Comparison of ENCODE assay signal across 1 cellular context in the genomic region with DNA sequence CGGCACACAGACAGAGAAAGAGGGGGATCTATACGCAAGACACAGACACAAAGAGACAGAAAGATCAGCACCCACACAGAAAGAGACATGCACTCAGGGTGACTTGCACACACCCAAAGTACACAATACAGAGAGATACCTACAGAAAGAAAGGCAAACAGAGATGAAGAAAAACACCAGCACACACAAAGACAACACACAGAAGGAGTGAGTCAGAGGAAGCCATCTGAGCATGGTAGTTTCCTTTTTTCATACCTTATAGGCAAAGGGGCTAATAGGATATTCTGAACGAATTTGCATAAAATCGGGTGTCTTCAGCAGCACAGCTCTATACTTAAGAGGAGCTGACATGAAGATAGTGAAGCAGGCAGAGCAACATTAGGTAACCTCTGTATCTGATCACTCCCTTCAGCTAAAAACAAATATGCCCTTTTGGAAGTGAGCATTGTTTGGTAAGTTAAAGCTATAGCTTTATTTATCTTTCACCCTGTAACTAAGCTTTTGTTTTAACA.
TF ChIP-seq lines count a peak whose summit lies in the region.

No MANE protein-coding gene starts in this region.

TF ChIP-seq in HepG2, 621 proteins besides CTCF, POLR2A, EP300 and RAD21 (continued from another document and continues in another):
- TF ChIP-seq, protein P1, sequence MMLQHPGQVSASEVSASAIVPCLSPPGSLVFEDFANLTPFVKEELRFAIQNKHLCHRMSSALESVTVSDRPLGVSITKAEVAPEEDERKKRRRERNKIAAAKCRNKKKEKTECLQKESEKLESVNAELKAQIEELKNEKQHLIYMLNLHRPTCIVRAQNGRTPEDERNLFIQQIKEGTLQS (CRISPR knock-in tag; IDR thresholded peaks at IDR 0.05): 0 out of 2 replicates have a peak, but pooled peaks have one; percentile 49
- TF ChIP-seq SMC3 (IDR thresholded peaks at IDR 0.05; ENCODE audit: low read length) (no peak), TBP (CRISPR knock-in tag; IDR thresholded peaks at IDR 0.05) (no peak), ZSCAN9 (CRISPR knock-in tag; IDR thresholded peaks at IDR 0.05; ENCODE audit: borderline replicate concordance) (no peak), ZNF737 (CRISPR knock-in tag; IDR thresholded peaks at IDR 0.05; ENCODE audit: borderline replicate concordance) (no peak), ZNF317 (CRISPR knock-in tag; IDR thresholded peaks at IDR 0.05) (0 out of 2 replicates have a peak, but pooled peaks have one; percentile 16), RCOR2 (CRISPR knock-in tag; IDR thresholded peaks at IDR 0.05) (peak; percentile 63), ZNF441 (CRISPR knock-in tag; IDR thresholded peaks at IDR 0.05; ENCODE audit: borderline replicate concordance) (no peak), ATF7-NPFF (CRISPR knock-in tag; IDR thresholded peaks at IDR 0.05; ENCODE audit: low read depth) (no peak), ZNF10 (CRISPR knock-in tag; IDR thresholded peaks at IDR 0.05; ENCODE audit: borderline replicate concordance, low read depth) (no peak), ISX (CRISPR knock-in tag; conservative IDR thresholded peaks at IDR 0.05) (no peak)
- TF ChIP-seq, protein P2, sequence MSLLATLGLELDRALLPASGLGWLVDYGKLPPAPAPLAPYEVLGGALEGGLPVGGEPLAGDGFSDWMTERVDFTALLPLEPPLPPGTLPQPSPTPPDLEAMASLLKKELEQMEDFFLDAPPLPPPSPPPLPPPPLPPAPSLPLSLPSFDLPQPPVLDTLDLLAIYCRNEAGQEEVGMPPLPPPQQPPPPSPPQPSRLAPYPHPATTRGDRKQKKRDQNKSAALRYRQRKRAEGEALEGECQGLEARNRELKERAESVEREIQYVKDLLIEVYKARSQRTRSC (CRISPR knock-in tag; IDR thresholded peaks at IDR 0.05; ENCODE audit: low read depth): no peak
- TF ChIP-seq, protein P3, sequence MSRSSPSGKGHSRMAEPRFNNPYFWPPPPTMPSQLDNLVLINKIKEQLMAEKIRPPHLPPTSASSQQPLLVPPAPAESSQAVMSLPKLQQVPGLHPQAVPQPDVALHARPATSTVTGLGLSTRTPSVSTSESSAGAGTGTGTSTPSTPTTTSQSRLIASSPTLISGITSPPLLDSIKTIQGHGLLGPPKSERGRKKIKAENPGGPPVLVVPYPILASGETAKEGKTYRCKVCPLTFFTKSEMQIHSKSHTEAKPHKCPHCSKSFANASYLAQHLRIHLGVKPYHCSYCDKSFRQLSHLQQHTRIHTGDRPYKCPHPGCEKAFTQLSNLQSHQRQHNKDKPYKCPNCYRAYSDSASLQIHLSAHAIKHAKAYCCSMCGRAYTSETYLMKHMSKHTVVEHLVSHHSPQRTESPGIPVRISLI (CRISPR knock-in tag; IDR thresholded peaks at IDR 0.05; ENCODE audit: borderline replicate concordance): peak; percentile 52; the same call in 1 of the 2 replicates
- TF ChIP-seq, protein P4, sequence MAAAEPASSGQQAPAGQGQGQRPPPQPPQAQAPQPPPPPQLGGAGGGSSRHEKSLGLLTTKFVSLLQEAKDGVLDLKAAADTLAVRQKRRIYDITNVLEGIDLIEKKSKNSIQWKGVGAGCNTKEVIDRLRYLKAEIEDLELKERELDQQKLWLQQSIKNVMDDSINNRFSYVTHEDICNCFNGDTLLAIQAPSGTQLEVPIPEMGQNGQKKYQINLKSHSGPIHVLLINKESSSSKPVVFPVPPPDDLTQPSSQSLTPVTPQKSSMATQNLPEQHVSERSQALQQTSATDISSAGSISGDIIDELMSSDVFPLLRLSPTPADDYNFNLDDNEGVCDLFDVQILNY (CRISPR knock-in tag; conservative IDR thresholded peaks at IDR 0.05): no peak
- TF ChIP-seq, protein P5, sequence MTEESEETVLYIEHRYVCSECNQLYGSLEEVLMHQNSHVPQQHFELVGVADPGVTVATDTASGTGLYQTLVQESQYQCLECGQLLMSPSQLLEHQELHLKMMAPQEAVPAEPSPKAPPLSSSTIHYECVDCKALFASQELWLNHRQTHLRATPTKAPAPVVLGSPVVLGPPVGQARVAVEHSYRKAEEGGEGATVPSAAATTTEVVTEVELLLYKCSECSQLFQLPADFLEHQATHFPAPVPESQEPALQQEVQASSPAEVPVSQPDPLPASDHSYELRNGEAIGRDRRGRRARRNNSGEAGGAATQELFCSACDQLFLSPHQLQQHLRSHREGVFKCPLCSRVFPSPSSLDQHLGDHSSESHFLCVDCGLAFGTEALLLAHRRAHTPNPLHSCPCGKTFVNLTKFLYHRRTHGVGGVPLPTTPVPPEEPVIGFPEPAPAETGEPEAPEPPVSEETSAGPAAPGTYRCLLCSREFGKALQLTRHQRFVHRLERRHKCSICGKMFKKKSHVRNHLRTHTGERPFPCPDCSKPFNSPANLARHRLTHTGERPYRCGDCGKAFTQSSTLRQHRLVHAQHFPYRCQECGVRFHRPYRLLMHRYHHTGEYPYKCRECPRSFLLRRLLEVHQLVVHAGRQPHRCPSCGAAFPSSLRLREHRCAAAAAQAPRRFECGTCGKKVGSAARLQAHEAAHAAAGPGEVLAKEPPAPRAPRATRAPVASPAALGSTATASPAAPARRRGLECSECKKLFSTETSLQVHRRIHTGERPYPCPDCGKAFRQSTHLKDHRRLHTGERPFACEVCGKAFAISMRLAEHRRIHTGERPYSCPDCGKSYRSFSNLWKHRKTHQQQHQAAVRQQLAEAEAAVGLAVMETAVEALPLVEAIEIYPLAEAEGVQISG (CRISPR knock-in tag; IDR thresholded peaks at IDR 0.05): no peak
- TF ChIP-seq, protein P6, sequence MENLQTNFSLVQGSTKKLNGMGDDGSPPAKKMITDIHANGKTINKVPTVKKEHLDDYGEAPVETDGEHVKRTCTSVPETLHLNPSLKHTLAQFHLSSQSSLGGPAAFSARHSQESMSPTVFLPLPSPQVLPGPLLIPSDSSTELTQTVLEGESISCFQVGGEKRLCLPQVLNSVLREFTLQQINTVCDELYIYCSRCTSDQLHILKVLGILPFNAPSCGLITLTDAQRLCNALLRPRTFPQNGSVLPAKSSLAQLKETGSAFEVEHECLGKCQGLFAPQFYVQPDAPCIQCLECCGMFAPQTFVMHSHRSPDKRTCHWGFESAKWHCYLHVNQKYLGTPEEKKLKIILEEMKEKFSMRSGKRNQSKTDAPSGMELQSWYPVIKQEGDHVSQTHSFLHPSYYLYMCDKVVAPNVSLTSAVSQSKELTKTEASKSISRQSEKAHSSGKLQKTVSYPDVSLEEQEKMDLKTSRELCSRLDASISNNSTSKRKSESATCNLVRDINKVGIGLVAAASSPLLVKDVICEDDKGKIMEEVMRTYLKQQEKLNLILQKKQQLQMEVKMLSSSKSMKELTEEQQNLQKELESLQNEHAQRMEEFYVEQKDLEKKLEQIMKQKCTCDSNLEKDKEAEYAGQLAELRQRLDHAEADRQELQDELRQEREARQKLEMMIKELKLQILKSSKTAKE (CRISPR knock-in tag; IDR thresholded peaks at IDR 0.05; ENCODE audit: borderline replicate concordance): no peak
- TF ChIP-seq, protein P7, sequence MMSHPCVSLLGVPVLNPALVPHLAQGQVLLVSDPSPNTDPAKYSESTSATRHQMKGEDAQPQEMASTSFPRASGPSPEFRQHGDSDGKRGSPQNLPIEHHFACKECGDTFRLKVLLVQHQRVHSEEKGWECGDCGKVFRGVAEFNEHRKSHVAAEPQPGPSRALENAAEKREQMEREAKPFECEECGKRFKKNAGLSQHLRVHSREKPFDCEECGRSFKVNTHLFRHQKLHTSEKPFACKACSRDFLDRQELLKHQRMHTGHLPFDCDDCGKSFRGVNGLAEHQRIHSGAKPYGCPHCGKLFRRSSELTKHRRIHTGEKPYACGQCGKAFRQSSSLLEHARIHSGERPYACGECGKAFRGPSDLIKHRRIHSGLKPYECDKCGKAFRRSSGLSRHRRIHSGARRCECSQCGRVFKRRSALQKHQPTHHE (CRISPR knock-in tag; IDR thresholded peaks at IDR 0.05; ENCODE audit: borderline replicate concordance): no peak
- TF ChIP-seq, protein P8, sequence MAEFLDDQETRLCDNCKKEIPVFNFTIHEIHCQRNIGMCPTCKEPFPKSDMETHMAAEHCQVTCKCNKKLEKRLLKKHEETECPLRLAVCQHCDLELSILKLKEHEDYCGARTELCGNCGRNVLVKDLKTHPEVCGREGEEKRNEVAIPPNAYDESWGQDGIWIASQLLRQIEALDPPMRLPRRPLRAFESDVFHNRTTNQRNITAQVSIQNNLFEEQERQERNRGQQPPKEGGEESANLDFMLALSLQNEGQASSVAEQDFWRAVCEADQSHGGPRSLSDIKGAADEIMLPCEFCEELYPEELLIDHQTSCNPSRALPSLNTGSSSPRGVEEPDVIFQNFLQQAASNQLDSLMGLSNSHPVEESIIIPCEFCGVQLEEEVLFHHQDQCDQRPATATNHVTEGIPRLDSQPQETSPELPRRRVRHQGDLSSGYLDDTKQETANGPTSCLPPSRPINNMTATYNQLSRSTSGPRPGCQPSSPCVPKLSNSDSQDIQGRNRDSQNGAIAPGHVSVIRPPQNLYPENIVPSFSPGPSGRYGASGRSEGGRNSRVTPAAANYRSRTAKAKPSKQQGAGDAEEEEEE (CRISPR knock-in tag; IDR thresholded peaks at IDR 0.05; ENCODE audit: borderline replicate concordance): no peak
- TF ChIP-seq, protein P9, sequence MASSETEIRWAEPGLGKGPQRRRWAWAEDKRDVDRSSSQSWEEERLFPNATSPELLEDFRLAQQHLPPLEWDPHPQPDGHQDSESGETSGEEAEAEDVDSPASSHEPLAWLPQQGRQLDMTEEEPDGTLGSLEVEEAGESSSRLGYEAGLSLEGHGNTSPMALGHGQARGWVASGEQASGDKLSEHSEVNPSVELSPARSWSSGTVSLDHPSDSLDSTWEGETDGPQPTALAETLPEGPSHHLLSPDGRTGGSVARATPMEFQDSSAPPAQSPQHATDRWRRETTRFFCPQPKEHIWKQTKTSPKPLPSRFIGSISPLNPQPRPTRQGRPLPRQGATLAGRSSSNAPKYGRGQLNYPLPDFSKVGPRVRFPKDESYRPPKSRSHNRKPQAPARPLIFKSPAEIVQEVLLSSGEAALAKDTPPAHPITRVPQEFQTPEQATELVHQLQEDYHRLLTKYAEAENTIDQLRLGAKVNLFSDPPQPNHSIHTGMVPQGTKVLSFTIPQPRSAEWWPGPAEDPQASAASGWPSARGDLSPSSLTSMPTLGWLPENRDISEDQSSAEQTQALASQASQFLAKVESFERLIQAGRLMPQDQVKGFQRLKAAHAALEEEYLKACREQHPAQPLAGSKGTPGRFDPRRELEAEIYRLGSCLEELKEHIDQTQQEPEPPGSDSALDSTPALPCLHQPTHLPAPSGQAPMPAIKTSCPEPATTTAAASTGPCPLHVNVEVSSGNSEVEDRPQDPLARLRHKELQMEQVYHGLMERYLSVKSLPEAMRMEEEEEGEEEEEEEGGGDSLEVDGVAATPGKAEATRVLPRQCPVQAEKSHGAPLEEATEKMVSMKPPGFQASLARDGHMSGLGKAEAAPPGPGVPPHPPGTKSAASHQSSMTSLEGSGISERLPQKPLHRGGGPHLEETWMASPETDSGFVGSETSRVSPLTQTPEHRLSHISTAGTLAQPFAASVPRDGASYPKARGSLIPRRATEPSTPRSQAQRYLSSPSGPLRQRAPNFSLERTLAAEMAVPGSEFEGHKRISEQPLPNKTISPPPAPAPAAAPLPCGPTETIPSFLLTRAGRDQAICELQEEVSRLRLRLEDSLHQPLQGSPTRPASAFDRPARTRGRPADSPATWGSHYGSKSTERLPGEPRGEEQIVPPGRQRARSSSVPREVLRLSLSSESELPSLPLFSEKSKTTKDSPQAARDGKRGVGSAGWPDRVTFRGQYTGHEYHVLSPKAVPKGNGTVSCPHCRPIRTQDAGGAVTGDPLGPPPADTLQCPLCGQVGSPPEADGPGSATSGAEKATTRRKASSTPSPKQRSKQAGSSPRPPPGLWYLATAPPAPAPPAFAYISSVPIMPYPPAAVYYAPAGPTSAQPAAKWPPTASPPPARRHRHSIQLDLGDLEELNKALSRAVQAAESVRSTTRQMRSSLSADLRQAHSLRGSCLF (CRISPR knock-in tag; IDR thresholded peaks at IDR 0.05; ENCODE audit: borderline replicate concordance): no peak
- TF ChIP-seq, protein P10, sequence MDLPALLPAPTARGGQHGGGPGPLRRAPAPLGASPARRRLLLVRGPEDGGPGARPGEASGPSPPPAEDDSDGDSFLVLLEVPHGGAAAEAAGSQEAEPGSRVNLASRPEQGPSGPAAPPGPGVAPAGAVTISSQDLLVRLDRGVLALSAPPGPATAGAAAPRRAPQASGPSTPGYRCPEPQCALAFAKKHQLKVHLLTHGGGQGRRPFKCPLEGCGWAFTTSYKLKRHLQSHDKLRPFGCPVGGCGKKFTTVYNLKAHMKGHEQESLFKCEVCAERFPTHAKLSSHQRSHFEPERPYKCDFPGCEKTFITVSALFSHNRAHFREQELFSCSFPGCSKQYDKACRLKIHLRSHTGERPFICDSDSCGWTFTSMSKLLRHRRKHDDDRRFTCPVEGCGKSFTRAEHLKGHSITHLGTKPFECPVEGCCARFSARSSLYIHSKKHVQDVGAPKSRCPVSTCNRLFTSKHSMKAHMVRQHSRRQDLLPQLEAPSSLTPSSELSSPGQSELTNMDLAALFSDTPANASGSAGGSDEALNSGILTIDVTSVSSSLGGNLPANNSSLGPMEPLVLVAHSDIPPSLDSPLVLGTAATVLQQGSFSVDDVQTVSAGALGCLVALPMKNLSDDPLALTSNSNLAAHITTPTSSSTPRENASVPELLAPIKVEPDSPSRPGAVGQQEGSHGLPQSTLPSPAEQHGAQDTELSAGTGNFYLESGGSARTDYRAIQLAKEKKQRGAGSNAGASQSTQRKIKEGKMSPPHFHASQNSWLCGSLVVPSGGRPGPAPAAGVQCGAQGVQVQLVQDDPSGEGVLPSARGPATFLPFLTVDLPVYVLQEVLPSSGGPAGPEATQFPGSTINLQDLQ (CRISPR knock-in tag; IDR thresholded peaks at IDR 0.05): no peak
- TF ChIP-seq, protein P11, sequence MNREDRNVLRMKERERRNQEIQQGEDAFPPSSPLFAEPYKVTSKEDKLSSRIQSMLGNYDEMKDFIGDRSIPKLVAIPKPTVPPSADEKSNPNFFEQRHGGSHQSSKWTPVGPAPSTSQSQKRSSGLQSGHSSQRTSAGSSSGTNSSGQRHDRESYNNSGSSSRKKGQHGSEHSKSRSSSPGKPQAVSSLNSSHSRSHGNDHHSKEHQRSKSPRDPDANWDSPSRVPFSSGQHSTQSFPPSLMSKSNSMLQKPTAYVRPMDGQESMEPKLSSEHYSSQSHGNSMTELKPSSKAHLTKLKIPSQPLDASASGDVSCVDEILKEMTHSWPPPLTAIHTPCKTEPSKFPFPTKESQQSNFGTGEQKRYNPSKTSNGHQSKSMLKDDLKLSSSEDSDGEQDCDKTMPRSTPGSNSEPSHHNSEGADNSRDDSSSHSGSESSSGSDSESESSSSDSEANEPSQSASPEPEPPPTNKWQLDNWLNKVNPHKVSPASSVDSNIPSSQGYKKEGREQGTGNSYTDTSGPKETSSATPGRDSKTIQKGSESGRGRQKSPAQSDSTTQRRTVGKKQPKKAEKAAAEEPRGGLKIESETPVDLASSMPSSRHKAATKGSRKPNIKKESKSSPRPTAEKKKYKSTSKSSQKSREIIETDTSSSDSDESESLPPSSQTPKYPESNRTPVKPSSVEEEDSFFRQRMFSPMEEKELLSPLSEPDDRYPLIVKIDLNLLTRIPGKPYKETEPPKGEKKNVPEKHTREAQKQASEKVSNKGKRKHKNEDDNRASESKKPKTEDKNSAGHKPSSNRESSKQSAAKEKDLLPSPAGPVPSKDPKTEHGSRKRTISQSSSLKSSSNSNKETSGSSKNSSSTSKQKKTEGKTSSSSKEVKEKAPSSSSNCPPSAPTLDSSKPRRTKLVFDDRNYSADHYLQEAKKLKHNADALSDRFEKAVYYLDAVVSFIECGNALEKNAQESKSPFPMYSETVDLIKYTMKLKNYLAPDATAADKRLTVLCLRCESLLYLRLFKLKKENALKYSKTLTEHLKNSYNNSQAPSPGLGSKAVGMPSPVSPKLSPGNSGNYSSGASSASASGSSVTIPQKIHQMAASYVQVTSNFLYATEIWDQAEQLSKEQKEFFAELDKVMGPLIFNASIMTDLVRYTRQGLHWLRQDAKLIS (CRISPR knock-in tag; IDR thresholded peaks at IDR 0.05): no peak
- TF ChIP-seq, protein P12, sequence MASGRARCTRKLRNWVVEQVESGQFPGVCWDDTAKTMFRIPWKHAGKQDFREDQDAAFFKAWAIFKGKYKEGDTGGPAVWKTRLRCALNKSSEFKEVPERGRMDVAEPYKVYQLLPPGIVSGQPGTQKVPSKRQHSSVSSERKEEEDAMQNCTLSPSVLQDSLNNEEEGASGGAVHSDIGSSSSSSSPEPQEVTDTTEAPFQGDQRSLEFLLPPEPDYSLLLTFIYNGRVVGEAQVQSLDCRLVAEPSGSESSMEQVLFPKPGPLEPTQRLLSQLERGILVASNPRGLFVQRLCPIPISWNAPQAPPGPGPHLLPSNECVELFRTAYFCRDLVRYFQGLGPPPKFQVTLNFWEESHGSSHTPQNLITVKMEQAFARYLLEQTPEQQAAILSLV (CRISPR knock-in tag; IDR thresholded peaks at IDR 0.05; ENCODE audit: borderline replicate concordance): no peak
